In the genomic region with DNA sequence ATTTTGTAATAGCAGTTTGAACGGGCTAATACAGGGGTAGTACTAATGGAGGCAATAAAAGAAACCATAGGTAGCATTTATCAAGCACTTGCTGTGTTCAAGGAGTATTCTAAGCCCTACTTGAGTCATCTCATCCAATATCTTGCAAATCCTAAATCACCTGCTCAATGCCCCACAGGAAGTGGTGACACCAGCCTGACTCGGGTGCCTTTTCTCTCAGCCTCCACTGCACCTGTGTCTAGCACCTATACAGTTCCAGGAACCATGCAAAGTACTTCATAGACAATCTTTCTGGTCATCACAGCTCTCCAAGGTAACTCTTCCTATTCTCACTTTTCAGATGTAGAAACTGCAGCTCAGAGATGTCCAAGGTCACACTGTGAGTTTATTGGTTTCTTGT, we compare ENCODE assay signal across 22 cellular contexts.
DNase-seq lines count a peak whose midpoint lies in the region; ATAC-seq lines count a peak whose summit lies in the region.
"Had no signal": no experiment of that assay in that cellular context is flagged by ENCODE, and none has a peak within 500 bp of the region (broad histone marks: within the 10 kb centered on the region; RNA-seq: fewer than 3 reads in every experiment).

No MANE protein-coding gene starts in this region.

- H3K4me1 Mint-ChIP-seq in activated naive CD4-positive, alpha-beta T cell treated with anti-CD3 and anti-CD28 coated beads for 36 hours (ENCODE audit: low read depth) = peaks cover 47% of the 10 kb centered on the region
- H3K4me1 Mint-ChIP-seq in activated T-helper 17 cell treated with anti-CD3 and anti-CD28 coated beads, Interleukin-2, amount 50 U/mL, for 72 hours = peaks cover 24% of the 10 kb centered on the region
- H3K4me1 Mint-ChIP-seq in stimulated activated naive B cell treated with anti-CD40 and anti-IgM and Interleukin-4, amounts not matched to agents 10 μg/mL and 1 μg/mL and 100 μg/mL, for 72 hours = peaks cover 51 to 72% of the 10 kb centered on the region in 2 donors

- DNase-seq in activated naive CD4-positive, alpha-beta T cell treated with anti-CD3 and anti-CD28 coated beads for 36 hours = peak; percentile 66
- DNase-seq in activated naive CD4-positive, alpha-beta T cell treated with anti-CD3 and anti-CD28 coated beads, Interleukin-2, amount 50 U/mL, for 16 hours = no peak
- peak; percentile 44 for DNase-seq in Jurkat, Clone E6-1 (ENCODE audit: low read depth, low spot score)
- DNase-seq in stimulated activated naive B cell treated with anti-CD40 and anti-IgM and Interleukin-4, amounts not matched to agents 10 μg/mL and 1 μg/mL and 100 μg/mL, for 72 hours = no peak
- DNase-seq in superior temporal gyrus (ENCODE audit: extremely low spot score) (no peak), OCI-M1 (lab: John Stamatoyannopoulos, UW) (no peak)
- DNase-seq: adrenal gland, body of pancreas, dorsolateral prefrontal cortex, H7, left ventricle myocardium inferior, mesendoderm, NCI-H1105, NCI-H1930, NCI-H2227 treated with DMSO at 0.1 percent for 48 hours, NCI-H69, sigmoid colon, SJCRH30 had no signal

- H3K4me3 ChIP-seq in Jurkat, Clone E6-1 (ENCODE audit: low read length) = no peak overlapping the region
- H3K4me3 ChIP-seq: adrenal gland, BLaER1, body of pancreas, dorsolateral prefrontal cortex, left ventricle myocardium inferior, prostate gland, sigmoid colon, SJCRH30, tibial nerve had no signal

- intact Hi-C loops in activated naive CD4-positive, alpha-beta T cell treated with anti-CD3 and anti-CD28 coated beads for 36 hours (cut with micrococcal nuclease) = no loop called here

- CTCF ChIA-PET in activated naive CD4-positive, alpha-beta T cell treated with anti-CD3 and anti-CD28 coated beads for 36 hours (lab: Charles Lee) = interaction anchor here (1.1 kb wide), 1 partner anchor 85 kb away, joined by 3 read pairs; no protein-coding TSS in a partner anchor

- H3K27ac Mint-ChIP-seq in activated naive CD4-positive, alpha-beta T cell treated with anti-CD3 and anti-CD28 coated beads for 36 hours = peak overlapping the region; percentile 57
- H3K27ac Mint-ChIP-seq in activated T-helper 17 cell treated with anti-CD3 and anti-CD28 coated beads, Interleukin-2, amount 50 U/mL, for 72 hours = no peak overlapping the region
- H3K27ac Mint-ChIP-seq in stimulated activated naive B cell treated with anti-CD40 and anti-IgM and Interleukin-4, amounts not matched to agents 10 μg/mL and 1 μg/mL and 100 μg/mL, for 72 hours = peak overlapping the region; percentile 38

- peak overlapping the region; percentile 4 for H3K4me3 Mint-ChIP-seq in activated naive CD4-positive, alpha-beta T cell treated with anti-CD3 and anti-CD28 coated beads for 36 hours
- peak overlapping the region; percentile 18 for H3K4me3 Mint-ChIP-seq in activated T-helper 17 cell treated with anti-CD3 and anti-CD28 coated beads, Interleukin-2, amount 50 U/mL, for 72 hours
- no peak overlapping the region for H3K4me3 Mint-ChIP-seq in stimulated activated naive B cell treated with anti-CD40 and anti-IgM and Interleukin-4, amounts not matched to agents 10 μg/mL and 1 μg/mL and 100 μg/mL, for 72 hours

- H3K36me3 Mint-ChIP-seq in activated naive CD4-positive, alpha-beta T cell treated with anti-CD3 and anti-CD28 coated beads for 36 hours (ENCODE audit: low read depth) = peaks cover 3% of the 10 kb centered on the region
- no peaks in the 10 kb centered on the region for H3K36me3 Mint-ChIP-seq in activated T-helper 17 cell treated with anti-CD3 and anti-CD28 coated beads, Interleukin-2, amount 50 U/mL, for 72 hours (ENCODE audit: low read depth)
- peaks cover 12 to 26% of the 10 kb centered on the region in 2 donors for H3K36me3 Mint-ChIP-seq in stimulated activated naive B cell treated with anti-CD40 and anti-IgM and Interleukin-4, amounts not matched to agents 10 μg/mL and 1 μg/mL and 100 μg/mL, for 72 hours

- ATAC-seq in activated T-helper 17 cell treated with anti-CD3 and anti-CD28 coated beads, Interleukin-2, amount 50 U/mL, for 72 hours (replicated peaks) = peak; percentile 52
- peak in 1 of 2 donors; percentile 48 for ATAC-seq in stimulated activated naive B cell treated with anti-CD40 and anti-IgM and Interleukin-4, amounts not matched to agents 10 μg/mL and 1 μg/mL and 100 μg/mL, for 72 hours (replicated peaks)
- ATAC-seq: body of pancreas had no signal

- no peaks in the 10 kb centered on the region for H3K9me3 Mint-ChIP-seq in activated naive CD4-positive, alpha-beta T cell treated with anti-CD3 and anti-CD28 coated beads for 36 hours
- H3K9me3 Mint-ChIP-seq in activated T-helper 17 cell treated with anti-CD3 and anti-CD28 coated beads, Interleukin-2, amount 50 U/mL, for 72 hours = no peaks in the 10 kb centered on the region
- peaks cover 6 to 9% of the 10 kb centered on the region in 2 donors for H3K9me3 Mint-ChIP-seq in stimulated activated naive B cell treated with anti-CD40 and anti-IgM and Interleukin-4, amounts not matched to agents 10 μg/mL and 1 μg/mL and 100 μg/mL, for 72 hours

- H3K27me3 Mint-ChIP-seq in activated naive CD4-positive, alpha-beta T cell treated with anti-CD3 and anti-CD28 coated beads for 36 hours (ENCODE audit: low read depth) = peaks cover 8% of the 10 kb centered on the region
- no peaks in the 10 kb centered on the region for H3K27me3 Mint-ChIP-seq in activated T-helper 17 cell treated with anti-CD3 and anti-CD28 coated beads, Interleukin-2, amount 50 U/mL, for 72 hours
- no peaks in the 10 kb centered on the region for H3K27me3 Mint-ChIP-seq in stimulated activated naive B cell treated with anti-CD40 and anti-IgM and Interleukin-4, amounts not matched to agents 10 μg/mL and 1 μg/mL and 100 μg/mL, for 72 hours

Comparison
In these comparisons a context has a peak if more than half of its experiments do, and no peak if none do; other contexts are left out.
1. DNase-seq: peak in activated naive CD4-positive, alpha-beta T cell treated with anti-CD3 and anti-CD28 coated beads for 36 hours (single experiment) and Jurkat, Clone E6-1 (single experiment); none in activated naive CD4-positive, alpha-beta T cell treated with anti-CD3 and anti-CD28 coated beads, Interleukin-2, amount 50 U/mL, for 16 hours (single experiment), stimulated activated naive B cell treated with anti-CD40 and anti-IgM and Interleukin-4, amounts not matched to agents 10 μg/mL and 1 μg/mL and 100 μg/mL, for 72 hours (single experiment), superior temporal gyrus (single experiment) and OCI-M1 (single experiment).
2. H3K4me3 Mint-ChIP-seq: peak in activated naive CD4-positive, alpha-beta T cell treated with anti-CD3 and anti-CD28 coated beads for 36 hours (single experiment) and activated T-helper 17 cell treated with anti-CD3 and anti-CD28 coated beads, Interleukin-2, amount 50 U/mL, for 72 hours (single experiment); none in stimulated activated naive B cell treated with anti-CD40 and anti-IgM and Interleukin-4, amounts not matched to agents 10 μg/mL and 1 μg/mL and 100 μg/mL, for 72 hours (0 of 2).